Comparison of ENCODE assay signal across 19 cellular contexts in genomic region chr7:78794101-78794500, GRCh38.
DNase-seq lines count a peak whose midpoint lies in the region; ATAC-seq and TF ChIP-seq lines count a peak whose summit lies in the region.
"Had no signal": no experiment of that assay in that cellular context is flagged by ENCODE, and none has a peak within 500 bp of the region (broad histone marks: within the 10 kb centered on the region; RNA-seq: fewer than 3 reads in every experiment).

No MANE protein-coding gene starts in this region.

- no peak for TF ChIP-seq EP300 in esophagus muscularis mucosa (IDR thresholded peaks at IDR 0.05)

- TF ChIP-seq POLR2A in esophagus muscularis mucosa (IDR thresholded peaks at IDR 0.05; ENCODE audit: low read depth), result no peak

- H3K4me3 ChIP-seq in AG10803 (ENCODE audit: low read length), result no peak overlapping the region
- no peak overlapping the region for H3K4me3 ChIP-seq in choroid plexus epithelial cell (ENCODE audit: low read depth, low read length)
- no peak overlapping the region for H3K4me3 ChIP-seq in mesendoderm (ENCODE audit: low read length)
- H3K4me3 ChIP-seq in esophagus muscularis mucosa, result no peak overlapping the region
- H3K4me3 ChIP-seq: A549, Peyer's patch had no signal

- H3K4me1 ChIP-seq in mesendoderm (ENCODE audit: control insufficient read depth, low read depth, low read length) (no peaks in the 10 kb centered on the region), esophagus muscularis mucosa (peaks cover 0 to 16% (median 13%) of the 10 kb centered on the region in 4 donors)
- H3K4me1 ChIP-seq: A549, BE2C, Peyer's patch had no signal

- no peak overlapping the region for H3K23ac ChIP-seq in mesendoderm (ENCODE audit: low read length)

- no peaks in the 10 kb centered on the region for H3K36me3 Mint-ChIP-seq in activated T-helper 17 cell treated with anti-CD3 and anti-CD28 coated beads, Interleukin-2, amount 50 U/mL, for 72 hours (ENCODE audit: low read depth)
- H3K36me3 Mint-ChIP-seq: CD4-positive, alpha-beta memory T cell; IgD-negative memory B cell had no signal

- H3K27me3 ChIP-seq in mesendoderm (ENCODE audit: insufficient read depth, low read length, poor library complexity) (no peaks in the 10 kb centered on the region), esophagus muscularis mucosa (no peaks in the 10 kb centered on the region)
- H3K27me3 ChIP-seq: BE2C, Peyer's patch had no signal

- H3K4ac ChIP-seq in mesendoderm (ENCODE audit: low read depth, low read length), result no peak overlapping the region

- H4K8ac ChIP-seq in mesendoderm (ENCODE audit: low read depth, low read length), result no peak overlapping the region

- in situ Hi-C loops in ACHN (cut with HindIII; ENCODE audit: low pct_ligation_motif_present, low pct_unique_long_range_greater_than_20kb, low sequenced_read_pairs), result no loop called here

- no peak overlapping the region for H3K27ac Mint-ChIP-seq in activated T-helper 17 cell treated with anti-CD3 and anti-CD28 coated beads, Interleukin-2, amount 50 U/mL, for 72 hours
- H3K27ac Mint-ChIP-seq: CD4-positive, alpha-beta memory T cell; IgD-negative memory B cell had no signal

- intact Hi-C loops in esophagus muscularis mucosa (cut with DNase I), result no loop called here

- H3K4me1 Mint-ChIP-seq in activated T-helper 17 cell treated with anti-CD3 and anti-CD28 coated beads, Interleukin-2, amount 50 U/mL, for 72 hours, result no peaks in the 10 kb centered on the region
- H3K4me1 Mint-ChIP-seq: CD4-positive, alpha-beta memory T cell; IgD-negative memory B cell had no signal

- H3K4me2 ChIP-seq in mesendoderm (ENCODE audit: low read length), result no peak overlapping the region
- H3K4me2 ChIP-seq: A549 had no signal

- H2BK5ac ChIP-seq in mesendoderm (ENCODE audit: low read length), result no peak overlapping the region

- no peaks in the 10 kb centered on the region for H3K79me1 ChIP-seq in mesendoderm (ENCODE audit: low read length)

- H3K79me2 ChIP-seq in mesendoderm (ENCODE audit: control insufficient read depth, insufficient read depth, low read length), result no peaks in the 10 kb centered on the region

- H2BK120ac ChIP-seq in mesendoderm (ENCODE audit: low read depth, low read length), result no peak overlapping the region

- no peak for ATAC-seq in activated T-helper 17 cell treated with anti-CD3 and anti-CD28 coated beads, Interleukin-2, amount 50 U/mL, for 72 hours (replicated peaks)
- ATAC-seq in stimulated activated naive CD8-positive, alpha-beta T cell treated with anti-CD3 and anti-CD28 coated beads, Interleukin-15, Interleukin-2, amounts not matched to agents 100 U/mL and 50 U/mL, for 24 hours, result no peak
- ATAC-seq: A549 had no signal

- H3K36me3 ChIP-seq in mesendoderm (ENCODE audit: control insufficient read depth, insufficient read depth, low read length) (no peaks in the 10 kb centered on the region), esophagus muscularis mucosa (no peaks in the 10 kb centered on the region)
- H3K36me3 ChIP-seq: BE2C, Peyer's patch had no signal

- no peak overlapping the region for H2BK15ac ChIP-seq in mesendoderm (replicated peaks; ENCODE audit: low read depth)

- H4K5ac ChIP-seq in mesendoderm (ENCODE audit: low read length), result no peak overlapping the region

- H3K27me3 Mint-ChIP-seq in activated T-helper 17 cell treated with anti-CD3 and anti-CD28 coated beads, Interleukin-2, amount 50 U/mL, for 72 hours, result no peaks in the 10 kb centered on the region
- H3K27me3 Mint-ChIP-seq: CD4-positive, alpha-beta memory T cell; IgD-negative memory B cell had no signal

- peak; percentile 54 for DNase-seq in AG10803 (ENCODE audit: low read depth)
- peak; percentile 46 for DNase-seq in M059J (ENCODE audit: low read depth)
- DNase-seq in choroid plexus epithelial cell (ENCODE audit: low read depth), result peak; percentile 5
- DNase-seq in mesendoderm, result peak; percentile 68
- DNase-seq in ACHN, result no peak
- DNase-seq in stimulated activated naive CD8-positive, alpha-beta T cell treated with anti-CD3 and anti-CD28 coated beads, Interleukin-15, Interleukin-2, amounts not matched to agents 100 U/mL and 50 U/mL, for 24 hours, result no peak
- DNase-seq in esophagus muscularis mucosa (ENCODE audit: extremely low spot score), result no peak
- DNase-seq: BE2C; CD4-positive, alpha-beta memory T cell; DMS79; GDM1; NCI-H1048; NCI-H1694; NCI-H774; Peyer's patch; Right ventricle myocardium superior had no signal

- H3K27ac ChIP-seq in mesendoderm (ENCODE audit: low read depth, low read length), result no peak overlapping the region
- H3K27ac ChIP-seq in esophagus muscularis mucosa (replicated peaks in 1 of 4), result no peak overlapping the region
- H3K27ac ChIP-seq: A549, Peyer's patch had no signal

- no CpG with 5 or more reads among the region's 2 CpGs for WGBS in mesendoderm (ENCODE audit: extremely low coverage, insufficient coverage, low lambda C conversion rate)
- WGBS in esophagus muscularis mucosa, result 50% methylated on average over 2 of the region's 2 CpGs

- H3K9me3 Mint-ChIP-seq in activated T-helper 17 cell treated with anti-CD3 and anti-CD28 coated beads, Interleukin-2, amount 50 U/mL, for 72 hours, result peaks cover 12% of the 10 kb centered on the region

- H3K56ac ChIP-seq in mesendoderm (ENCODE audit: low read length), result no peak overlapping the region

- H3K4me3 Mint-ChIP-seq in activated T-helper 17 cell treated with anti-CD3 and anti-CD28 coated beads, Interleukin-2, amount 50 U/mL, for 72 hours, result no peak overlapping the region
- H3K4me3 Mint-ChIP-seq: IgD-negative memory B cell had no signal

- peaks cover 0 to 13% (median 6%) of the 10 kb centered on the region in 4 donors for H3K9me3 ChIP-seq in esophagus muscularis mucosa
- H3K9me3 ChIP-seq: A549, BE2C, Peyer's patch had no signal

- H3K18ac ChIP-seq in mesendoderm (ENCODE audit: low read length), result no peak overlapping the region

- no peak overlapping the region for H3K9ac ChIP-seq in mesendoderm (ENCODE audit: low read length)

- TF ChIP-seq CTCF in AG10803 (conservative IDR thresholded peaks at IDR 0.05; ENCODE audit: low read length), result no peak
- no peak for TF ChIP-seq CTCF in choroid plexus epithelial cell (conservative IDR thresholded peaks at IDR 0.05; ENCODE audit: low read depth, low read length)
- no peak for TF ChIP-seq CTCF in esophagus muscularis mucosa (IDR thresholded peaks at IDR 0.05)

- no peak overlapping the region for H2AK5ac ChIP-seq in mesendoderm (ENCODE audit: low read length)

Comparison
In these comparisons a context has a peak if more than half of its experiments do, and no peak if none do; other contexts are left out.
1. DNase-seq: peak in AG10803 (single experiment), M059J (single experiment), choroid plexus epithelial cell (single experiment) and mesendoderm (single experiment); none in ACHN (single experiment), stimulated activated naive CD8-positive, alpha-beta T cell treated with anti-CD3 and anti-CD28 coated beads, Interleukin-15, Interleukin-2, amounts not matched to agents 100 U/mL and 50 U/mL, for 24 hours (single experiment) and esophagus muscularis mucosa (single experiment).